Comparison of ENCODE assay signal across 8 cellular contexts in the genomic region with DNA sequence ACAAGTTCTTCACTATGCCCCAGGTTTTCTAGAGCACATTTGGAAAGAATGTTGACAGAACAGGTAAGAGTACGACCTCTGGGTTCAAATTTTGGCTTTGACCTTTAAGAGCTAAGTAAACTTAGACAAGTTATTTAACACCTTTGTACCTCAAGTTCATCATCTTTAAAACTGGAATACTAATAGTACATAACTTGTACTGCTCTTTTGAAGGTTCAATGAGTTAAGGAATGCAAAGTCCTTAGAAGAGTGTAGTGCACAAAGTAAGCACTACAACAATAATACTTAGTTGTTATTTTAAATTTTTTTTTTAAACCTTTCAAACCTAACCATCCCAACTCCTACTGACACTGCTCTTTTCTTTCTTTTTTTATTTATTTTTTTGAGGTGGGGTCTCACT.
"Had no signal": no experiment of that assay in that cellular context is flagged by ENCODE, and none has a peak within 500 bp of the region (broad histone marks: within the 10 kb centered on the region; RNA-seq: fewer than 3 reads in every experiment).

No MANE protein-coding gene starts in this region.

- FAIRE-seq: G401.6, GM12878, GM12891, GM12892, GM18507, GM19239 had no signal

- DNase-seq: GDM1, GF-D8 had no signal

- ATAC-seq: GM12878 had no signal

- H3K4me3 ChIP-seq: GM12878 had no signal
